ENCODE assay signal across 1 cellular context in the genomic region with DNA sequence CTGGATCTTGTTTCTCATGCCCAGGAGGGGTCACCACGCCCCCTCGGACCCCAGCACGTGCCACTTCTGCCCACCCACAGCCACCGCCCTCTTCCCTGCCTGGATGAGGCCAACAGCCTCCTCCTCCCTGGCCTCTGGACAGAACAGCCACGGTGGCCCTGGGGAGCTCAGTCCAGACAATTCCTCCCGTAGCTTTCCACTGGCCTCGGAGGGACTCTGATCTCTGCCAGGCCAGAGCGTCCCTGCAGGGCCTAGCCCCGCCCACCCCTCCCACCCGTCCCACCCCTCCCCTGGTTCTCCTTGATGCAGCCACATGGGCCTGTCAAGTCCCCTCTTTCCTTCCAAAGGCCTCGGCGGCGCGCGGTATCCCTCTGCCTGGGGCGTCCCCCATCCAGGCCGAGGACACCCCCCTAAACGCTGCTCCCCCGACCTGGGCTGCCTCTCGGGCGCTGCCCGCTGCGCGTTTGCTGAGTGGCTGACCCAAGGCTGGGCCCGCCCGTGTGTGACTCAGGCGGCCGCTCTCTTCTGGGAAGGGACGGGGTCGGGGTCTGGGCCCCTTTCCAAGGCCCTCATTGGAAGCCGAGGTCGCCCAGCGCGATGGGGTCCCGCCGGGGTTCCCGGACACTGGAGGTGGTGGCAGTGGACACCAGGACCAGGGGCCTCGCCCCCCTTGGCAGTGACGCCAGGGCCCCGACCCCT.
TF ChIP-seq lines count a peak whose summit lies in the region.

No MANE protein-coding gene starts in this region.

TF ChIP-seq in HepG2, 621 proteins besides CTCF, POLR2A, EP300 and RAD21 (continued from another document and continues in another):
- 0 out of 2 replicates have a peak, but pooled peaks have one; percentile 15 for TF ChIP-seq ZFP90 (CRISPR knock-in tag; IDR thresholded peaks at IDR 0.05; ENCODE audit: borderline replicate concordance)
- TF ChIP-seq, protein P1, sequence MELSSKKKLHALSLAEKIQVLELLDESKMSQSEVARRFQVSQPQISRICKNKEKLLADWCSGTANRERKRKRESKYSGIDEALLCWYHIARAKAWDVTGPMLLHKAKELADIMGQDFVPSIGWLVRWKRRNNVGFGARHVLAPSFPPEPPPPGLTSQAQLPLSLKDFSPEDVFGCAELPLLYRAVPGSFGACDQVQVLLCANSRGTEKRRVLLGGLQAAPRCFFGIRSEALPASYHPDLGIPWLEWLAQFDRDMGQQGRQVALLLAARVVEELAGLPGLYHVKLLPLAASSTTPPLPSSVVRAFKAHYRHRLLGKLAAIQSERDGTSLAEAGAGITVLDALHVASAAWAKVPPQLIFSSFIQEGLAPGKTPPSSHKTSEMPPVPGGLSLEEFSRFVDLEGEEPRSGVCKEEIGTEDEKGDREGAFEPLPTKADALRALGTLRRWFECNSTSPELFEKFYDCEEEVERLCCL (CRISPR knock-in tag; IDR thresholded peaks at IDR 0.05; ENCODE audit: borderline replicate concordance) = no peak
- no peak for TF ChIP-seq ZNF33A (CRISPR knock-in tag; IDR thresholded peaks at IDR 0.05; ENCODE audit: borderline replicate concordance)
- no peak for TF ChIP-seq RFX3 (CRISPR knock-in tag; IDR thresholded peaks at IDR 0.05)
- TF ChIP-seq ZNF615 (CRISPR knock-in tag; IDR thresholded peaks at IDR 0.05; ENCODE audit: borderline replicate concordance) = no peak
- peak; percentile 29; the same call in 1 of the 2 replicates for TF ChIP-seq NCOA2 (CRISPR knock-in tag; IDR thresholded peaks at IDR 0.05)
- TF ChIP-seq HNRNPLL (IDR thresholded peaks at IDR 0.05; ENCODE audit: low read depth, low read length, poor library complexity, severe bottlenecking) = no peak
- no peak for TF ChIP-seq PAX8 (CRISPR knock-in tag; IDR thresholded peaks at IDR 0.05; ENCODE audit: borderline replicate concordance)
- TF ChIP-seq ZNF660 (CRISPR knock-in tag; IDR thresholded peaks at IDR 0.05; ENCODE audit: borderline replicate concordance, low read depth) = no peak
- no peak for TF ChIP-seq ZNF709 (CRISPR knock-in tag; IDR thresholded peaks at IDR 0.05)
- TF ChIP-seq SCMH1 (CRISPR knock-in tag; IDR thresholded peaks at IDR 0.05; ENCODE audit: borderline replicate concordance) = no peak
- TF ChIP-seq HNF1B (CRISPR knock-in tag; IDR thresholded peaks at IDR 0.05) = no peak; the same call in 1 of the 2 replicates
- no peak for TF ChIP-seq ZNF780A (CRISPR knock-in tag; IDR thresholded peaks at IDR 0.05)
- no peak for TF ChIP-seq ZBTB21 (CRISPR knock-in tag; IDR thresholded peaks at IDR 0.05)
- TF ChIP-seq, protein P2, sequence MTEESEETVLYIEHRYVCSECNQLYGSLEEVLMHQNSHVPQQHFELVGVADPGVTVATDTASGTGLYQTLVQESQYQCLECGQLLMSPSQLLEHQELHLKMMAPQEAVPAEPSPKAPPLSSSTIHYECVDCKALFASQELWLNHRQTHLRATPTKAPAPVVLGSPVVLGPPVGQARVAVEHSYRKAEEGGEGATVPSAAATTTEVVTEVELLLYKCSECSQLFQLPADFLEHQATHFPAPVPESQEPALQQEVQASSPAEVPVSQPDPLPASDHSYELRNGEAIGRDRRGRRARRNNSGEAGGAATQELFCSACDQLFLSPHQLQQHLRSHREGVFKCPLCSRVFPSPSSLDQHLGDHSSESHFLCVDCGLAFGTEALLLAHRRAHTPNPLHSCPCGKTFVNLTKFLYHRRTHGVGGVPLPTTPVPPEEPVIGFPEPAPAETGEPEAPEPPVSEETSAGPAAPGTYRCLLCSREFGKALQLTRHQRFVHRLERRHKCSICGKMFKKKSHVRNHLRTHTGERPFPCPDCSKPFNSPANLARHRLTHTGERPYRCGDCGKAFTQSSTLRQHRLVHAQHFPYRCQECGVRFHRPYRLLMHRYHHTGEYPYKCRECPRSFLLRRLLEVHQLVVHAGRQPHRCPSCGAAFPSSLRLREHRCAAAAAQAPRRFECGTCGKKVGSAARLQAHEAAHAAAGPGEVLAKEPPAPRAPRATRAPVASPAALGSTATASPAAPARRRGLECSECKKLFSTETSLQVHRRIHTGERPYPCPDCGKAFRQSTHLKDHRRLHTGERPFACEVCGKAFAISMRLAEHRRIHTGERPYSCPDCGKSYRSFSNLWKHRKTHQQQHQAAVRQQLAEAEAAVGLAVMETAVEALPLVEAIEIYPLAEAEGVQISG (CRISPR knock-in tag; IDR thresholded peaks at IDR 0.05) = peak; percentile 74
- no peak for TF ChIP-seq NAIF1 (CRISPR knock-in tag; IDR thresholded peaks at IDR 0.05; ENCODE audit: borderline replicate concordance)
- TF ChIP-seq EHMT2 (IDR thresholded peaks at IDR 0.05; ENCODE audit: borderline replicate concordance, low read depth, low read length) = no peak
- TF ChIP-seq KLF13 (CRISPR knock-in tag; IDR thresholded peaks at IDR 0.05) = no peak
- TF ChIP-seq ZNF276 (CRISPR knock-in tag; IDR thresholded peaks at IDR 0.05; ENCODE audit: low read depth) = no peak
- no peak for TF ChIP-seq NONO (IDR thresholded peaks at IDR 0.05)
- 0 out of 2 replicates have a peak, but pooled peaks have one; percentile 29 for TF ChIP-seq NONO (CRISPR knock-in tag; conservative IDR thresholded peaks at IDR 0.05)
- TF ChIP-seq NFIC (IDR thresholded peaks at IDR 0.05; ENCODE audit: low read length) = no peak
- no peak for TF ChIP-seq IKZF1 (IDR thresholded peaks at IDR 0.05)
- no peak for TF ChIP-seq MTA1 (CRISPR knock-in tag; IDR thresholded peaks at IDR 0.05; ENCODE audit: borderline replicate concordance)
- TF ChIP-seq STAG1 (CRISPR knock-in tag; IDR thresholded peaks at IDR 0.05) = no peak
- TF ChIP-seq SMARCC2 (IDR thresholded peaks at IDR 0.05) = no peak
- no peak for TF ChIP-seq ZNF333 (CRISPR knock-in tag; IDR thresholded peaks at IDR 0.05; ENCODE audit: borderline replicate concordance)
- no peak for TF ChIP-seq ZNF841 (CRISPR knock-in tag; IDR thresholded peaks at IDR 0.05; ENCODE audit: borderline replicate concordance)
- TF ChIP-seq ZNF557 (CRISPR knock-in tag; IDR thresholded peaks at IDR 0.05) = no peak
- TF ChIP-seq HMG20B (CRISPR knock-in tag; conservative IDR thresholded peaks at IDR 0.05) = no peak
- no peak for TF ChIP-seq ZNF564 (CRISPR knock-in tag; IDR thresholded peaks at IDR 0.05)
- no peak for TF ChIP-seq E2F5 (CRISPR knock-in tag; conservative IDR thresholded peaks at IDR 0.05)
- TF ChIP-seq, protein P3, sequence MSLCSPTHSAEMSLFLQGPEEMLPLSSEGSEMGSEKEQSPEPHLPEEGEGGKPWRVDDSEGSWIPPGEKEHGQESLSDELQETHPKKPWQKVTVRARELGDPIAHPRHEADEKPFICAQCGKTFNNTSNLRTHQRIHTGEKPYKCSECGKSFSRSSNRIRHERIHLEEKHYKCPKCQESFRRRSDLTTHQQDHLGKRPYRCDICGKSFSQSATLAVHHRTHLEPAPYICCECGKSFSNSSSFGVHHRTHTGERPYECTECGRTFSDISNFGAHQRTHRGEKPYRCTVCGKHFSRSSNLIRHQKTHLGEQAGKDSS (CRISPR knock-in tag; IDR thresholded peaks at IDR 0.05; ENCODE audit: borderline replicate concordance, low read depth) = peak; percentile 18; the same call in 1 of the 2 replicates
- TF ChIP-seq DNMT1 (CRISPR knock-in tag; IDR thresholded peaks at IDR 0.05) = peak; percentile 79; the same call in 1 of the 2 replicates
- TF ChIP-seq ZNF318 (CRISPR knock-in tag; IDR thresholded peaks at IDR 0.05) = no peak
- TF ChIP-seq ZEB1 (IDR thresholded peaks at IDR 0.05; ENCODE audit: insufficient replicate concordance, low read depth) = no peak
- no peak; the same call in 1 of the 2 replicates for TF ChIP-seq SIN3A (IDR thresholded peaks at IDR 0.05; ENCODE audit: borderline replicate concordance, low read depth, low read length)
- no peak for TF ChIP-seq ZNF207 (IDR thresholded peaks at IDR 0.05; ENCODE audit: borderline replicate concordance)
- no peak for TF ChIP-seq MATR3 (CRISPR knock-in tag; IDR thresholded peaks at IDR 0.05)
- TF ChIP-seq FOXM1 (CRISPR knock-in tag; IDR thresholded peaks at IDR 0.05) = no peak
- no peak for TF ChIP-seq HNRNPUL1 (IDR thresholded peaks at IDR 0.05; ENCODE audit: low read depth, low read length)
- no peak for TF ChIP-seq ZBTB1 (CRISPR knock-in tag; IDR thresholded peaks at IDR 0.05; ENCODE audit: borderline replicate concordance)
